23 cellular contexts compared by ENCODE assay signal in genomic region chr2:144194331-144195071, GRCh38.
A peak's percentile ranks its signal among the peaks of the same experiment; 100 is the strongest.
DNase-seq lines count a peak whose midpoint lies in the region; ATAC-seq and TF ChIP-seq lines count a peak whose summit lies in the region.
"Had no signal": no experiment of that assay in that cellular context is flagged by ENCODE, and none has a peak within 500 bp of the region (broad histone marks: within the 10 kb centered on the region; RNA-seq: fewer than 3 reads in every experiment).

No MANE protein-coding gene starts in this region.

- intact Hi-C loops in activated B cell treated with CpG ODN at 0.5 μM for 24 hours (cut with micrococcal nuclease) = loop anchor here (5.0 kb wide), 1 partner anchor 43 kb away; no protein-coding TSS in a partner anchor

- POLR2A ChIA-PET in activated B cell treated with CpG ODN at 0.5 μM for 24 hours (lab: Charles Lee) = interaction anchor here (0.6 kb wide), 1 partner anchor 130 kb away, joined by 9 read pairs; no protein-coding TSS in a partner anchor

- no peaks in the 10 kb centered on the region for H3K27me3 Mint-ChIP-seq in activated T-cell treated with anti-CD3 and anti-CD28 coated beads, Interleukin-2, amount 50 U/mL, for 24 hours
- no peaks in the 10 kb centered on the region for H3K27me3 Mint-ChIP-seq in activated B cell treated with CpG ODN at 0.5 μM for 24 hours

- H3K9me3 Mint-ChIP-seq in activated T-cell treated with anti-CD3 and anti-CD28 coated beads, Interleukin-2, amount 50 U/mL, for 24 hours = peaks cover 3% of the 10 kb centered on the region
- H3K9me3 Mint-ChIP-seq in activated B cell treated with CpG ODN at 0.5 μM for 24 hours = no peaks in the 10 kb centered on the region

- DNase-seq in activated T-cell treated with anti-CD3 and anti-CD28 coated beads, Interleukin-2, amount 50 U/mL, for 24 hours = no peak
- no peak for DNase-seq in activated T-cell treated with anti-CD3 and anti-CD28 coated beads, Interleukin-2, amount 50 U/mL, for 1 hour
- DNase-seq in activated B cell treated with CpG ODN at 0.5 μM for 24 hours (no peak), fibroblast of the aortic adventitia (ENCODE audit: low read depth) (peak; percentile 22), HK-2 (ENCODE audit: unreplicated experiment) (no peak), anterior cingulate cortex (lab: John Stamatoyannopoulos, UW) (no peak)
- DNase-seq: ACHN; activated naive CD4-positive, alpha-beta T cell treated with Interleukin-2 at 50 U/mL for 16 hours; Calu3; erythroblast; left ventricle myocardium superior; NCI-H1048; NCI-H187 treated with DMSO at 0.1 percent for 48 hours; NCI-H345; NCI-H774; posterior cingulate gyrus; right lobe of liver; T-helper 9 cell; upper lobe of right lung had no signal

- peak overlapping the region; percentile 88 for H3K27ac Mint-ChIP-seq in activated T-cell treated with anti-CD3 and anti-CD28 coated beads, Interleukin-2, amount 50 U/mL, for 24 hours
- H3K27ac Mint-ChIP-seq in activated B cell treated with CpG ODN at 0.5 μM for 24 hours = peak overlapping the region; percentile 56

- TF ChIP-seq CTCF in activated B cell treated with CpG ODN at 0.5 μM for 24 hours (IDR thresholded peaks at IDR 0.05) (no peak), fibroblast of the aortic adventitia (IDR thresholded peaks at IDR 0.05; ENCODE audit: insufficient read depth, low read length) (no peak)

- peak overlapping the region; percentile 33 for H3K4me3 Mint-ChIP-seq in activated T-cell treated with anti-CD3 and anti-CD28 coated beads, Interleukin-2, amount 50 U/mL, for 24 hours
- no peak overlapping the region for H3K4me3 Mint-ChIP-seq in activated B cell treated with CpG ODN at 0.5 μM for 24 hours

- H3K4me3 ChIP-seq in fibroblast of the aortic adventitia (ENCODE audit: low read depth, low read length) = no peak overlapping the region
- H3K4me3 ChIP-seq: BLaER1 treated with 17β-estradiol and CSF1 and Interleukin-3, amounts not matched to agents 10 nM and 100 nM; gastroesophageal sphincter; right lobe of liver; upper lobe of right lung had no signal

- CTCF ChIA-PET in activated B cell treated with CpG ODN at 0.5 μM for 24 hours (lab: Charles Lee) = interaction anchor here (0.6 kb wide), 1 partner anchor 1158 kb away, joined by 3 read pairs; no protein-coding TSS in a partner anchor

- H3K36me3 Mint-ChIP-seq in activated T-cell treated with anti-CD3 and anti-CD28 coated beads, Interleukin-2, amount 50 U/mL, for 24 hours (ENCODE audit: low read depth) = peaks cover 16% of the 10 kb centered on the region
- no peaks in the 10 kb centered on the region for H3K36me3 Mint-ChIP-seq in activated B cell treated with CpG ODN at 0.5 μM for 24 hours (ENCODE audit: low read depth)

- peak; percentile 55 for ATAC-seq in GM18858 (IDR thresholded peaks at IDR 0.05; ENCODE audit: unreplicated experiment)
- ATAC-seq in activated B cell treated with CpG ODN at 0.5 μM for 24 hours (ENCODE audit: low read depth) = peak; percentile 65
- no peak for ATAC-seq in HG02970 (IDR thresholded peaks at IDR 0.05; ENCODE audit: low FRiP score, unreplicated experiment)
- ATAC-seq: gastroesophageal sphincter, left ventricle myocardium superior, right lobe of liver, upper lobe of right lung had no signal

- peaks cover 58% of the 10 kb centered on the region for H3K4me1 Mint-ChIP-seq in activated T-cell treated with anti-CD3 and anti-CD28 coated beads, Interleukin-2, amount 50 U/mL, for 24 hours (ENCODE audit: low read depth)
- H3K4me1 Mint-ChIP-seq in activated B cell treated with CpG ODN at 0.5 μM for 24 hours = peaks cover 17% of the 10 kb centered on the region
